In the genomic region with DNA sequence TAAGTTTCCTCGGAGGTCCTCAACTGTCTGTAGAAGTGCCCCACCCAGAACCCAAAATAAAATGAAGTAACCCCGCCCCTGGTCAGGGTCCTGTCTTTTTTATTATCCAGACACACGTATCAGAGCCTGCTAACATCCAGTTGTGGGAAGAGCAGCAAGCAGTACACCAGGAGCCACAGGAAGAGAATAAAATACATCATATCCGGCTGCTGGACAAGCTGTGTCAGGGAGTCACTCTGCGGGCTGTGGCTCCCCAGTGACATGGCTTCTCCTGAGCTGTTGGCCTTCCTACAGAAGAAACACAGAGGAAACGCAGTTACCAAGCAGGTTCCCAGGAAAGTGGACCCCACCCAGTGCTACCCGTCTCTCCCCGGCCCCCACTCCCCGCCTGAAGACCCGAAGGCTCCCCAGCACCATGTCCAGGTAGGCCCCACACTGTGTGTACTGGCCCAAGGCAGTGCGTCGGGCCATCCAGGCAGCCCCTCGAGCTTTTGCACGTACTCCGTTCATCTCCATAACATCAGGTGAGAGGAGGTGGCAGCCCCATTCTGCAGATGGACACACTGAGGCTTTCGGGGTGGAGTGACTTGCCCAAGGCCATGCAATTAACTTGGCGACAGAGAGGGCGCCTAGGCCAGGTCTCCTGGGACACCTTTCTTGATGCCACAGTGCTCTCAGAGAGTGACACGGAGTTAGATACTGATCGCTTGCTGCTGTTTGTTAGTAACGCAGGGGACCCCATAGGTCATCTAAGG, we compare ENCODE assay signal across 20 cellular contexts. TPM values are rescaled to one million over a fixed set of nuclear protein-coding genes. Genes with fewer than 3 reads are reported as not detected.
DNase-seq lines count a peak whose midpoint lies in the region; ATAC-seq, FAIRE-seq and TF ChIP-seq lines count a peak whose summit lies in the region.
"Had no signal": no experiment of that assay in that cellular context is flagged by ENCODE, and none has a peak within 500 bp of the region (broad histone marks: within the 10 kb centered on the region; RNA-seq: fewer than 3 reads in every experiment).

No MANE protein-coding gene starts in this region.

- H3K27me3 ChIP-seq in heart left ventricle = peaks cover 0 to 19% (median 0%) of the 10 kb centered on the region in 9 donors
- H3K27me3 ChIP-seq in HepG2 (ENCODE audit: control insufficient read depth in 1 of 2, insufficient read depth in 2 of 2, low read length in 2 of 2) = no peaks in the 10 kb centered on the region
- H3K27me3 ChIP-seq in gastrocnemius medialis = no peaks in the 10 kb centered on the region
- no peaks in the 10 kb centered on the region for H3K27me3 ChIP-seq in BE2C
- H3K27me3 ChIP-seq in Caco-2 (replicated peaks; ENCODE audit: control insufficient read depth, insufficient read depth, low read length) = no peaks in the 10 kb centered on the region

- H3K9me3 Mint-ChIP-seq in activated CD8-positive, alpha-beta T cell treated with anti-CD3 and anti-CD28 coated beads, Interleukin-2, amount 10 ng/mL, durations not matched to agents 7 days and 5 days (ENCODE audit: insufficient read depth) = no peaks in the 10 kb centered on the region
- peaks cover 12% of the 10 kb centered on the region for H3K9me3 Mint-ChIP-seq in Caco-2 (ENCODE audit: unreplicated experiment)

- H2AFZ ChIP-seq in HepG2 (ENCODE audit: low read length) = no peak overlapping the region
- H2AFZ ChIP-seq: GM23248 had no signal

- TF ChIP-seq CTCF in heart left ventricle (IDR thresholded peaks at IDR 0.05) (no peak), HepG2 (CRISPR knock-in tag; IDR thresholded peaks at IDR 0.05) (no peak), gastrocnemius medialis (IDR thresholded peaks at IDR 0.05 in 4 of 5, conservative IDR thresholded peaks at IDR 0.05 in 1 of 5) (no peak), BE2C (IDR thresholded peaks at IDR 0.05; ENCODE audit: low read depth, low read length) (no peak), Caco-2 (IDR thresholded peaks at IDR 0.05; ENCODE audit: insufficient read depth in 1 of 2, low read depth in 1 of 2, low read length in 1 of 2, severe bottlenecking in 1 of 2, unreplicated experiment in 1 of 2) (no peak)

- no peaks in the 10 kb centered on the region for H4K20me1 ChIP-seq in HepG2 (ENCODE audit: insufficient read depth, low read length)

- peaks cover 0 to 36% (median 19%) of the 10 kb centered on the region in 12 donors for H3K4me1 ChIP-seq in heart left ventricle
- H3K4me1 ChIP-seq in HepG2 (ENCODE audit: insufficient read depth, low read length) = no peaks in the 10 kb centered on the region
- peaks cover 0 to 9% of the 10 kb centered on the region in 2 donors for H3K4me1 ChIP-seq in gastrocnemius medialis
- no peaks in the 10 kb centered on the region for H3K4me1 ChIP-seq in BE2C
- H3K4me1 ChIP-seq in Caco-2 = peaks cover 3% of the 10 kb centered on the region; the same call in 1 of the 2 replicates
- H3K4me1 ChIP-seq: A549 had no signal

- DNase-seq in heart left ventricle = no peak
- no peak for DNase-seq in cardiac septum (ENCODE audit: low spot score)
- peak; percentile 26 to 37 for DNase-seq in dermis microvascular lymphatic vessel endothelial cell (ENCODE audit: low read depth in 2 of 2)
- DNase-seq in HepG2 (ENCODE audit: low spot score) = no peak
- DNase-seq in gastrocnemius medialis = no peak
- no peak for DNase-seq in BE2C
- DNase-seq in activated CD8-positive, alpha-beta T cell treated with anti-CD3 and anti-CD28 coated beads, Interleukin-2, amount 10 ng/mL, durations not matched to agents 7 days and 5 days = no peak
- DNase-seq in Caco-2 = no peak
- DNase-seq: CD4-positive, CD25-positive, alpha-beta regulatory T cell; DND-41; GDM1; GM23248; NCI-H146; NCI-H2227 treated with DMSO at 0.1 percent for 48 hours; NCI-H526; NK-92 treated with Interleukin-12 subunit alpha and Interleukin-12 subunit beta, amount 100 ng/mL, for 24 hours had no signal

- TF ChIP-seq POLR2A in heart left ventricle (IDR thresholded peaks at IDR 0.05) (no peak), HepG2 (IDR thresholded peaks at IDR 0.05; ENCODE audit: insufficient read depth in 1 of 2, low read depth in 2 of 2, low read length in 2 of 2) (no peak), gastrocnemius medialis (IDR thresholded peaks at IDR 0.05) (no peak)

- H3K36me3 ChIP-seq in heart left ventricle (peaks cover 0 to 12% (median 2%) of the 10 kb centered on the region in 9 donors), HepG2 (replicated peaks in 1 of 2; ENCODE audit: control insufficient read depth in 1 of 2, insufficient read depth in 2 of 2, low read length in 2 of 2) (no peaks in the 10 kb centered on the region), gastrocnemius medialis (peaks cover 0 to 5% of the 10 kb centered on the region in 2 donors), BE2C (no peaks in the 10 kb centered on the region), Caco-2 (ENCODE audit: control insufficient read depth, insufficient read depth, low read length) (no peaks in the 10 kb centered on the region)

- CTCF ChIA-PET in HepG2 (lab: Yijun Ruan, JAX; ENCODE audit: low intra/inter-chr PET ratio, low total read pairs) (no interaction called here), Caco-2 (lab: Charles Lee) (no interaction called here)
- CTCF ChIA-PET in activated CD8-positive, alpha-beta T cell treated with anti-CD3 and anti-CD28 coated beads, Interleukin-2, amount 10 ng/mL, durations not matched to agents 7 days and 5 days (lab: Charles Lee) = interaction anchor here (0.7 kb wide), 1 partner anchor 261 kb away, joined by 3 read pairs; no protein-coding TSS in a partner anchor

- H3K36me3 Mint-ChIP-seq in activated CD8-positive, alpha-beta T cell treated with anti-CD3 and anti-CD28 coated beads, Interleukin-2, amount 10 ng/mL, durations not matched to agents 7 days and 5 days (ENCODE audit: low read depth) = no peaks in the 10 kb centered on the region
- peaks cover 6% of the 10 kb centered on the region for H3K36me3 Mint-ChIP-seq in Caco-2 (ENCODE audit: insufficient read depth, unreplicated experiment)
- H3K36me3 Mint-ChIP-seq: CD4-positive, CD25-positive, alpha-beta regulatory T cell had no signal

- no TSS peak for BruUV-seq in HepG2 (replicated peaks; lab: Mats Ljungman, UMichigan)
- BruUV-seq in Caco-2 (replicated peaks; lab: Mats Ljungman, UMichigan) = no TSS peak

- ATAC-seq in heart left ventricle = peak in 3 of 4 donors; percentile 36 to 85 (median 55)
- ATAC-seq in HepG2 = no peak
- ATAC-seq in gastrocnemius medialis = no peak
- no peak for ATAC-seq in activated CD8-positive, alpha-beta T cell treated with anti-CD3 and anti-CD28 coated beads, Interleukin-2, amount 10 ng/mL, durations not matched to agents 7 days and 5 days
- ATAC-seq: A549, HCT116 had no signal

- H3K9me3 ChIP-seq in heart left ventricle (peaks cover 0 to 12% (median 2%) of the 10 kb centered on the region in 12 donors), HepG2 (ENCODE audit: low read length) (peaks cover 9% of the 10 kb centered on the region; the same call in 1 of the 2 replicates), gastrocnemius medialis (no peaks in the 10 kb centered on the region), BE2C (no peaks in the 10 kb centered on the region), Caco-2 (no peaks in the 10 kb centered on the region; the same call in 1 of the 2 replicates)

- in situ Hi-C loops in HepG2 (cut with HindIII; ENCODE audit: extremely low pct_ligation_motif_present, low pct_unique_long_range_greater_than_20kb) (no loop called here), gastrocnemius medialis (cut with MboI; ENCODE audit: low sequenced_read_pairs in 4 of 4) (no loop called here)

- no peaks in the 10 kb centered on the region for H3K79me2 ChIP-seq in HepG2 (ENCODE audit: insufficient read depth, low read length)

- intact Hi-C loops in heart left ventricle (cut with DNase I) = loop anchor here in 4 of 10 donors (5.0 to 10.0 kb wide), 4 partner anchors 49 to 507 kb away; no protein-coding TSS in a partner anchor
- intact Hi-C loops in cardiac septum (cut with DNase I) = no loop called here
- intact Hi-C loops in HepG2 (cut with micrococcal nuclease; ENCODE audit: unreplicated experiment) = no loop called here
- intact Hi-C loops in gastrocnemius medialis (cut with DNase I; ENCODE audit: low total_unique reads) = no loop called here
- intact Hi-C loops in Caco-2 (cut with micrococcal nuclease; ENCODE audit: unreplicated experiment) = no loop called here

- H3K27me3 Mint-ChIP-seq in activated CD8-positive, alpha-beta T cell treated with anti-CD3 and anti-CD28 coated beads, Interleukin-2, amount 10 ng/mL, durations not matched to agents 7 days and 5 days (ENCODE audit: low read depth) = peaks cover 11% of the 10 kb centered on the region
- no peaks in the 10 kb centered on the region for H3K27me3 Mint-ChIP-seq in Caco-2 (ENCODE audit: insufficient read depth, unreplicated experiment)

- H3K9ac ChIP-seq in HepG2 (ENCODE audit: insufficient read depth, low read depth, low read length) = no peak overlapping the region
- H3K9ac ChIP-seq: GM23248 had no signal

- 78 to 87% (median 84%) methylated on average over 21 of the region's 21 CpGs for WGBS in heart left ventricle, 4 donors
- 96% methylated on average over 16 of the region's 21 CpGs for WGBS in HepG2 (ENCODE audit: low lambda C conversion rate)

- H3K27ac ChIP-seq in heart left ventricle (peak overlapping the region in 11 of 12 donors; percentile 42 to 71 (median 59)), HepG2 (ENCODE audit: extremely low read length, insufficient read depth, low read length) (no peak overlapping the region), gastrocnemius medialis (peak overlapping the region; percentile 15 to 59 (median 40))
- H3K27ac ChIP-seq: A549, GM23248, RWPE1 had no signal

- no peak overlapping the region for H3K4me2 ChIP-seq in HepG2 (ENCODE audit: low read depth, low read length)
- H3K4me2 ChIP-seq: A549 had no signal

- H3K4me1 Mint-ChIP-seq in activated CD8-positive, alpha-beta T cell treated with anti-CD3 and anti-CD28 coated beads, Interleukin-2, amount 10 ng/mL, durations not matched to agents 7 days and 5 days (ENCODE audit: low read depth) = peaks cover 6% of the 10 kb centered on the region
- no peaks in the 10 kb centered on the region for H3K4me1 Mint-ChIP-seq in Caco-2 (ENCODE audit: low read depth, unreplicated experiment)
- H3K4me1 Mint-ChIP-seq: CD4-positive, CD25-positive, alpha-beta regulatory T cell had no signal

- FAIRE-seq in HepG2 (lab: Jason Lieb, UNC) = no peak
- FAIRE-seq: A549, HTR-8/SVneo had no signal

- no peak for TF ChIP-seq RAD21 in HepG2 (CRISPR knock-in tag; IDR thresholded peaks at IDR 0.05)

- no peak overlapping the region for H3K27ac Mint-ChIP-seq in activated CD8-positive, alpha-beta T cell treated with anti-CD3 and anti-CD28 coated beads, Interleukin-2, amount 10 ng/mL, durations not matched to agents 7 days and 5 days
- H3K27ac Mint-ChIP-seq in Caco-2 (ENCODE audit: unreplicated experiment) = no peak overlapping the region
- H3K27ac Mint-ChIP-seq: CD4-positive, CD25-positive, alpha-beta regulatory T cell had no signal

- TF ChIP-seq EP300 in HepG2 (IDR thresholded peaks at IDR 0.05; ENCODE audit: low read depth in 2 of 2, low read length in 2 of 2) (no peak), HepG2 (CRISPR knock-in tag; IDR thresholded peaks at IDR 0.05; ENCODE audit: borderline replicate concordance) (no peak)

- POLR2A ChIA-PET in HepG2 (lab: Yijun Ruan, JAX) (no interaction called here), Caco-2 (lab: Charles Lee) (no interaction called here)
- POLR2A ChIA-PET in activated CD8-positive, alpha-beta T cell treated with anti-CD3 and anti-CD28 coated beads, Interleukin-2, amount 10 ng/mL, durations not matched to agents 7 days and 5 days (lab: Charles Lee) = no interaction called here

- H3K4me3 ChIP-seq in heart left ventricle = no peak overlapping the region
- no peak overlapping the region for H3K4me3 ChIP-seq in HepG2 (replicated peaks in 1 of 3; ENCODE audit: insufficient read depth in 1 of 3, low read depth in 2 of 3, low read length in 3 of 3)
- no peak overlapping the region for H3K4me3 ChIP-seq in gastrocnemius medialis
- H3K4me3 ChIP-seq in BE2C (ENCODE audit: low read depth, low read length) = no peak overlapping the region
- H3K4me3 ChIP-seq in Caco-2 (ENCODE audit: low read depth, low read length) = no peak overlapping the region
- H3K4me3 ChIP-seq: A549, GM23248 had no signal

- no peak overlapping the region for H3K4me3 Mint-ChIP-seq in activated CD8-positive, alpha-beta T cell treated with anti-CD3 and anti-CD28 coated beads, Interleukin-2, amount 10 ng/mL, durations not matched to agents 7 days and 5 days
- no peak overlapping the region for H3K4me3 Mint-ChIP-seq in Caco-2 (ENCODE audit: unreplicated experiment)
- H3K4me3 Mint-ChIP-seq: CD4-positive, CD25-positive, alpha-beta regulatory T cell had no signal

RNA-seq across cellular contexts. Expression of a gene that starts 34.3 kb away (rescaled TPM):
- total RNA-seq in heart left ventricle (10 to 100 TPM; 21.6 to 57.9 (median 33.3) TPM), cardiac septum (33.1 TPM), dermis microvascular lymphatic vessel endothelial cell (24.8 and 27.8 TPM in 2 replicates), HepG2 (2016; rRNA removed; fragmentation: Illumina TruSeq; extraction: Trizol) (61.9 and 88.8 TPM in 2 replicates), gastrocnemius medialis (10 to 100 TPM; 29.4 to 63.7 (median 37.9) TPM), Caco-2 (2022) (56.0 and 57.3 TPM in 2 replicates)
- polyA plus RNA-seq in heart left ventricle (10 to 100 TPM in 1 of 2 donors, 1 to 10 TPM in 1; 5.4 to 10.5 TPM), HepG2 (2011; rRNA removed) (23.6 and 31.8 TPM in 2 replicates)
- total RNA-seq in HepG2 (2016; cell fraction: cytosol; rRNA removed; fragmentation: Illumina TruSeq; extraction: Trizol; ENCODE audit: low read depth) = 10.5 and 12.5 TPM in 2 replicates
- 56.8 and 81.5 TPM in 2 replicates for total RNA-seq in HepG2 (2016; cell fraction: insoluble cytoplasmic fraction; rRNA removed; fragmentation: Illumina TruSeq; extraction: Trizol)
- total RNA-seq in HepG2 (2016; cell fraction: membrane; rRNA removed; fragmentation: Illumina TruSeq; extraction: Trizol) = 28.2 and 32.1 TPM in 2 replicates
- total RNA-seq in HepG2 (2016; cell fraction: nucleus; rRNA removed; fragmentation: Illumina TruSeq; extraction: Trizol) = 64.4 and 74.3 TPM in 2 replicates
- 9.8 and 13.5 TPM in 2 replicates for polyA plus RNA-seq in HepG2 (2011; cell fraction: cytosol; rRNA removed)
- polyA plus RNA-seq in HepG2 (2011; cell fraction: nucleus; rRNA removed) = 29.6 and 34.3 TPM in 2 replicates
- polyA plus RNA-seq in HepG2 (2012) = 18.7 and 21.1 TPM in 2 replicates
- polyA plus RNA-seq in HepG2 (2016; cell fraction: cytosol; fragmentation: Illumina TruSeq; extraction: Trizol; ENCODE audit: low read depth) = 0.61 and 1.1 TPM in 2 replicates
- 33.8 and 35.8 TPM in 2 replicates for polyA plus RNA-seq in HepG2 (2016; cell fraction: insoluble cytoplasmic fraction; fragmentation: Illumina TruSeq; extraction: Trizol; ENCODE audit: low read depth)
- 3.3 and 3.9 TPM in 2 replicates for polyA plus RNA-seq in HepG2 (2016; cell fraction: membrane; fragmentation: Illumina TruSeq; extraction: Trizol; ENCODE audit: low read depth)
- polyA plus RNA-seq in HepG2 (2016; cell fraction: nucleus; fragmentation: Illumina TruSeq; extraction: Trizol; ENCODE audit: insufficient read depth, low read depth) = 42.9 and 44.5 TPM in 2 replicates
- polyA minus RNA-seq in HepG2 (2011; rRNA and poly(A)+ RNA removed; ENCODE audit: low replicate concordance) = 84.7 and 103 TPM in 2 replicates
- polyA minus RNA-seq in HepG2 (2011; cell fraction: cytosol; rRNA and poly(A)+ RNA removed) = 49.5 and 78.0 TPM in 2 replicates
- 130 and 156 TPM in 2 replicates for polyA minus RNA-seq in HepG2 (2011; cell fraction: nucleus; rRNA and poly(A)+ RNA removed)
- polyA plus RNA-seq in BE2C (2012; ENCODE audit: insufficient read depth, insufficient read length, low read depth) = 12.1 TPM
- 10 to 100 TPM; 57.5 to 59.7 TPM for total RNA-seq in activated CD8-positive, alpha-beta T cell treated with anti-CD3 and anti-CD28 coated beads, Interleukin-2, amount 10 ng/mL, durations not matched to agents 7 days and 5 days

Comparison
In these comparisons a context has a peak if more than half of its experiments do, and no peak if none do; other contexts are left out.
1. ATAC-seq: peak in heart left ventricle (3 of 4); none in HepG2 (single experiment), gastrocnemius medialis (0 of 2) and activated CD8-positive, alpha-beta T cell treated with anti-CD3 and anti-CD28 coated beads, Interleukin-2, amount 10 ng/mL, durations not matched to agents 7 days and 5 days (single experiment).
2. DNase-seq: peak in dermis microvascular lymphatic vessel endothelial cell (2 of 2); none in heart left ventricle (0 of 5), cardiac septum (single experiment), HepG2 (single experiment), gastrocnemius medialis (0 of 2), BE2C (single experiment), activated CD8-positive, alpha-beta T cell treated with anti-CD3 and anti-CD28 coated beads, Interleukin-2, amount 10 ng/mL, durations not matched to agents 7 days and 5 days (single experiment) and Caco-2 (0 of 2).